ENCODE assay signal across 8 cellular contexts in genomic region chr5:149439899-149440655, GRCh38.
DNase-seq lines count a peak whose midpoint lies in the region; ATAC-seq and TF ChIP-seq lines count a peak whose summit lies in the region.

No MANE protein-coding gene starts in this region.

- peak; percentile 35 for DNase-seq in stimulated activated CD4-positive, alpha-beta T cell treated with anti-CD3 and anti-CD28 coated beads, Interleukin-15, amount 100 ng/mL, for 24 hours
- no peak for DNase-seq in stimulated activated CD4-positive, alpha-beta T cell treated with anti-CD3 and anti-CD28 coated beads, Interleukin-4, amount 100 ng/mL, for 1 hour
- DNase-seq in SK-N-DZ (ENCODE audit: low spot score) (peak; percentile 54), fibroblast of pulmonary artery (ENCODE audit: low read depth) (peak; percentile 58), ureter (ENCODE audit: low spot score) (peak; percentile 89)
- DNase-seq in activated CD4-positive, CD25-positive, alpha-beta regulatory T cell (lab: John Stamatoyannopoulos, UW) = no peak

- peak; percentile 52 for TF ChIP-seq CTCF in fibroblast of pulmonary artery (IDR thresholded peaks at IDR 0.05; ENCODE audit: low read length, missing control alignments)

- no peak overlapping the region for H3K4me3 ChIP-seq in fibroblast of pulmonary artery (replicated peaks; ENCODE audit: low read depth, low read length)

- ATAC-seq in HG02981 (IDR thresholded peaks at IDR 0.05; ENCODE audit: unreplicated experiment) (no peak), HG02870 (IDR thresholded peaks at IDR 0.05; ENCODE audit: unreplicated experiment) (no peak)

Comparison
In these comparisons a context has a peak if more than half of its experiments do, and no peak if none do; other contexts are left out.
1. DNase-seq: peak in stimulated activated CD4-positive, alpha-beta T cell treated with anti-CD3 and anti-CD28 coated beads, Interleukin-15, amount 100 ng/mL, for 24 hours (single experiment), SK-N-DZ (single experiment), fibroblast of pulmonary artery (single experiment) and ureter (single experiment); none in stimulated activated CD4-positive, alpha-beta T cell treated with anti-CD3 and anti-CD28 coated beads, Interleukin-4, amount 100 ng/mL, for 1 hour (single experiment) and activated CD4-positive, CD25-positive, alpha-beta regulatory T cell (0 of 4).